7 cellular contexts compared by ENCODE assay signal in genomic region chr15:49044761-49045571, GRCh38. TPM values are rescaled to one million over a fixed set of nuclear protein-coding genes. Genes with fewer than 3 reads are reported as not detected.
A peak's percentile ranks its signal among the peaks of the same experiment; 100 is the strongest.
DNase-seq lines count a peak whose midpoint lies in the region; ATAC-seq and TF ChIP-seq lines count a peak whose summit lies in the region.

No MANE protein-coding gene starts in this region.

- peak overlapping the region; percentile 89 for H3K4me3 ChIP-seq in HAP-1
- H3K4me3 ChIP-seq in right cardiac atrium (ENCODE audit: low read length), result peak overlapping the region; percentile 77

- peaks cover 26% of the 10 kb centered on the region for H3K4me1 Mint-ChIP-seq in stimulated activated effector memory CD8-positive, alpha-beta T cell treated with anti-CD3 and anti-CD28 coated beads, Interleukin-12 subunit alpha, Interleukin-12 subunit beta, amount 100 ng/mL, for 72 hours

- ATAC-seq in right cardiac atrium, result no peak
- ATAC-seq in stimulated activated effector memory CD8-positive, alpha-beta T cell treated with anti-CD3 and anti-CD28 coated beads, Interleukin-12 subunit alpha, Interleukin-12 subunit beta, amount 100 ng/mL, for 72 hours, result no peak

- H3K27ac Mint-ChIP-seq in stimulated activated effector memory CD8-positive, alpha-beta T cell treated with anti-CD3 and anti-CD28 coated beads, Interleukin-12 subunit alpha, Interleukin-12 subunit beta, amount 100 ng/mL, for 72 hours, result peak overlapping the region; percentile 95

- H3K9me3 ChIP-seq in HAP-1 (no peaks in the 10 kb centered on the region; the same call in 1 of the 2 replicates), right cardiac atrium (ENCODE audit: control insufficient read depth, low read length) (no peaks in the 10 kb centered on the region)

- no peaks in the 10 kb centered on the region for H3K27me3 ChIP-seq in HAP-1 (ENCODE audit: low read depth)
- no peaks in the 10 kb centered on the region for H3K27me3 ChIP-seq in right cardiac atrium (ENCODE audit: control insufficient read depth, insufficient read depth)

- no peaks in the 10 kb centered on the region for H3K36me3 ChIP-seq in HAP-1 (replicated peaks)

- WGBS in right cardiac atrium, result 5% methylated on average over 8 of the region's 8 CpGs

- no peak for TF ChIP-seq CTCF in VCaP (conservative IDR thresholded peaks at IDR 0.05)

- no peaks in the 10 kb centered on the region for H3K9me3 Mint-ChIP-seq in stimulated activated effector memory CD8-positive, alpha-beta T cell treated with anti-CD3 and anti-CD28 coated beads, Interleukin-12 subunit alpha, Interleukin-12 subunit beta, amount 100 ng/mL, for 72 hours

- H3K27ac ChIP-seq in VCaP, result peak overlapping the region; percentile 93
- no peak overlapping the region for H3K27ac ChIP-seq in right cardiac atrium (ENCODE audit: low read length)

- H3K36me3 Mint-ChIP-seq in stimulated activated effector memory CD8-positive, alpha-beta T cell treated with anti-CD3 and anti-CD28 coated beads, Interleukin-12 subunit alpha, Interleukin-12 subunit beta, amount 100 ng/mL, for 72 hours, result peaks cover 13% of the 10 kb centered on the region

- peak overlapping the region; percentile 94 for H3K4me3 Mint-ChIP-seq in stimulated activated effector memory CD8-positive, alpha-beta T cell treated with anti-CD3 and anti-CD28 coated beads, Interleukin-12 subunit alpha, Interleukin-12 subunit beta, amount 100 ng/mL, for 72 hours

- DNase-seq in HAP-1 (ENCODE audit: low spot score in 2 of 2), result peak in 1 of 2 experiments; percentile 46
- no peak for DNase-seq in right cardiac atrium
- DNase-seq in stimulated activated effector memory CD8-positive, alpha-beta T cell treated with anti-CD3 and anti-CD28 coated beads, Interleukin-12 subunit alpha, Interleukin-12 subunit beta, amount 100 ng/mL, for 72 hours (ENCODE audit: low spot score in 2 of 2), result no peak
- DNase-seq in NOMO-1 treated with dmso at 0.1 percent for 144 hours (lab: John Stamatoyannopoulos, UW; ENCODE audit: unreplicated experiment), result no peak
- no peak for DNase-seq in SW480 (ENCODE audit: low spot score)
- no peak for DNase-seq in NCI-H2081 (lab: John Stamatoyannopoulos, UW)

- in situ Hi-C loops in HAP-1 (cut with MboI; ENCODE audit: low sequenced_read_pairs), result no loop called here

- H3K4me1 ChIP-seq in HAP-1 (peaks cover 27% of the 10 kb centered on the region), right cardiac atrium (ENCODE audit: control insufficient read depth, insufficient read depth, low read length) (peaks cover 2% of the 10 kb centered on the region)

- intact Hi-C loops in right cardiac atrium (cut with DNase I), result loop anchor here in 2 of 4 donors (10.0 kb wide), 2 partner anchors 100 to 110 kb away; partner anchors contain the start of gene COPS2 (in 1 of the 2)

RNA-seq across cellular contexts. Expression of gene SECISBP2L, which starts 1.3 kb away (rescaled TPM):
- 10 to 100 TPM; 31.7 to 36.9 (median 34.4) TPM for total RNA-seq in right cardiac atrium
- polyA plus RNA-seq in right cardiac atrium, result 9.1 TPM
